In genomic region chr7:44617225-44617885, GRCh38 we compare ENCODE assay signal across 10 cellular contexts.
DNase-seq lines count a peak whose midpoint lies in the region; ATAC-seq and TF ChIP-seq lines count a peak whose summit lies in the region.
"Had no signal": no experiment of that assay in that cellular context is flagged by ENCODE, and none has a peak within 500 bp of the region (broad histone marks: within the 10 kb centered on the region; RNA-seq: fewer than 3 reads in every experiment).

No MANE protein-coding gene starts in this region.

- no peak for ATAC-seq in central memory CD8-positive, alpha-beta T cell (replicated peaks; ENCODE audit: extremely low read depth, poor library complexity, severe bottlenecking)
- ATAC-seq in stimulated activated naive B cell treated with anti-CD40 and anti-IgM and Interleukin-4, amounts not matched to agents 10 μg/mL and 1 μg/mL and 100 μg/mL, for 72 hours (replicated peaks): peak; percentile 74 to 78

- no peak overlapping the region for H3K9ac ChIP-seq in MM.1S (ENCODE audit: low read length)

- TF ChIP-seq CTCF in MM.1S (IDR thresholded peaks at IDR 0.05; ENCODE audit: low read length): no peak

- no peaks in the 10 kb centered on the region for H3K9me3 ChIP-seq in MM.1S (replicated peaks; ENCODE audit: insufficient read depth, low read length)

- no peaks in the 10 kb centered on the region for H3K9me3 Mint-ChIP-seq in central memory CD8-positive, alpha-beta T cell
- no peaks in the 10 kb centered on the region for H3K9me3 Mint-ChIP-seq in stimulated activated naive B cell treated with anti-CD40 and anti-IgM and Interleukin-4, amounts not matched to agents 10 μg/mL and 1 μg/mL and 100 μg/mL, for 72 hours

- peak; percentile 78 for DNase-seq in activated effector memory CD4-positive, alpha-beta T cell treated with anti-CD3 and anti-CD28 coated beads, Interleukin-2, amount 50 U/mL, for 16 hours
- no peak for DNase-seq in activated effector memory CD4-positive, alpha-beta T cell treated with Interleukin-2 at 50 U/mL for 16 hours
- no peak for DNase-seq in MM.1S
- no peak for DNase-seq in central memory CD8-positive, alpha-beta T cell (ENCODE audit: low spot score in 2 of 2)
- DNase-seq in stimulated activated naive B cell treated with anti-CD40 and anti-IgM and Interleukin-4, amounts not matched to agents 10 μg/mL and 1 μg/mL and 100 μg/mL, for 72 hours: no peak
- no peak for DNase-seq in middle frontal gyrus (ENCODE audit: extremely low spot score, low spot score)
- no peak for DNase-seq in SKM-1 treated with dmso at 0.1 percent for 144 hours (lab: John Stamatoyannopoulos, UW; ENCODE audit: unreplicated experiment)
- no peak for DNase-seq in NCI-H1436 (lab: John Stamatoyannopoulos, UW)
- DNase-seq: islet precursor cell had no signal

- peaks cover 82% of the 10 kb centered on the region for H3K4me1 Mint-ChIP-seq in central memory CD8-positive, alpha-beta T cell
- H3K4me1 Mint-ChIP-seq in stimulated activated naive B cell treated with anti-CD40 and anti-IgM and Interleukin-4, amounts not matched to agents 10 μg/mL and 1 μg/mL and 100 μg/mL, for 72 hours: peaks cover 28 to 81% of the 10 kb centered on the region in 2 donors

- H3K9me2 ChIP-seq in MM.1S (replicated peaks; ENCODE audit: insufficient read depth, low read length): no peaks in the 10 kb centered on the region

- peaks cover 22% of the 10 kb centered on the region for H3K4me1 ChIP-seq in MM.1S (ENCODE audit: low read length)

- no peak overlapping the region for H2AFZ ChIP-seq in MM.1S (ENCODE audit: low read length)

- peaks cover 16% of the 10 kb centered on the region for H3F3A ChIP-seq in MM.1S (ENCODE audit: insufficient read depth, low read length)

- peaks cover 7% of the 10 kb centered on the region for H3K36me3 Mint-ChIP-seq in central memory CD8-positive, alpha-beta T cell (ENCODE audit: insufficient read depth)
- H3K36me3 Mint-ChIP-seq in stimulated activated naive B cell treated with anti-CD40 and anti-IgM and Interleukin-4, amounts not matched to agents 10 μg/mL and 1 μg/mL and 100 μg/mL, for 72 hours: peaks cover 20 to 31% of the 10 kb centered on the region in 2 donors

- H3K79me2 ChIP-seq in MM.1S (ENCODE audit: low read length): peaks cover 97% of the 10 kb centered on the region

- H3K4me3 ChIP-seq in MM.1S (ENCODE audit: low read length): no peak overlapping the region

- peak overlapping the region; percentile 30; the same call in 1 of the 2 replicates for H3K27ac ChIP-seq in MM.1S (ENCODE audit: low read length)

- peaks cover 8% of the 10 kb centered on the region; the same call in 1 of the 2 replicates for H3K36me3 ChIP-seq in MM.1S (replicated peaks; ENCODE audit: insufficient read depth, low read length)

- peak overlapping the region; percentile 35 for H3K27ac Mint-ChIP-seq in central memory CD8-positive, alpha-beta T cell (ENCODE audit: low read depth)
- H3K27ac Mint-ChIP-seq in stimulated activated naive B cell treated with anti-CD40 and anti-IgM and Interleukin-4, amounts not matched to agents 10 μg/mL and 1 μg/mL and 100 μg/mL, for 72 hours: peak overlapping the region; percentile 87

- no peaks in the 10 kb centered on the region for H3K27me3 ChIP-seq in MM.1S (replicated peaks; ENCODE audit: insufficient read depth, low read length)

- peaks cover 10% of the 10 kb centered on the region; the same call in 1 of the 2 replicates for H4K20me1 ChIP-seq in MM.1S (ENCODE audit: insufficient read depth, low read length)

- H3K4me2 ChIP-seq in MM.1S (ENCODE audit: low read depth, low read length): 0 out of 2 replicates have a peak overlapping the region, but pooled peaks have one; percentile 11

- no peaks in the 10 kb centered on the region for H3K27me3 Mint-ChIP-seq in central memory CD8-positive, alpha-beta T cell
- H3K27me3 Mint-ChIP-seq in stimulated activated naive B cell treated with anti-CD40 and anti-IgM and Interleukin-4, amounts not matched to agents 10 μg/mL and 1 μg/mL and 100 μg/mL, for 72 hours: no peaks in the 10 kb centered on the region
- H3K27me3 Mint-ChIP-seq: B cell had no signal

- H3K4me3 Mint-ChIP-seq in central memory CD8-positive, alpha-beta T cell: no peak overlapping the region
- H3K4me3 Mint-ChIP-seq in stimulated activated naive B cell treated with anti-CD40 and anti-IgM and Interleukin-4, amounts not matched to agents 10 μg/mL and 1 μg/mL and 100 μg/mL, for 72 hours: no peak overlapping the region
- H3K4me3 Mint-ChIP-seq: B cell had no signal
